Comparison of ENCODE assay signal across 10 cellular contexts in the genomic region with DNA sequence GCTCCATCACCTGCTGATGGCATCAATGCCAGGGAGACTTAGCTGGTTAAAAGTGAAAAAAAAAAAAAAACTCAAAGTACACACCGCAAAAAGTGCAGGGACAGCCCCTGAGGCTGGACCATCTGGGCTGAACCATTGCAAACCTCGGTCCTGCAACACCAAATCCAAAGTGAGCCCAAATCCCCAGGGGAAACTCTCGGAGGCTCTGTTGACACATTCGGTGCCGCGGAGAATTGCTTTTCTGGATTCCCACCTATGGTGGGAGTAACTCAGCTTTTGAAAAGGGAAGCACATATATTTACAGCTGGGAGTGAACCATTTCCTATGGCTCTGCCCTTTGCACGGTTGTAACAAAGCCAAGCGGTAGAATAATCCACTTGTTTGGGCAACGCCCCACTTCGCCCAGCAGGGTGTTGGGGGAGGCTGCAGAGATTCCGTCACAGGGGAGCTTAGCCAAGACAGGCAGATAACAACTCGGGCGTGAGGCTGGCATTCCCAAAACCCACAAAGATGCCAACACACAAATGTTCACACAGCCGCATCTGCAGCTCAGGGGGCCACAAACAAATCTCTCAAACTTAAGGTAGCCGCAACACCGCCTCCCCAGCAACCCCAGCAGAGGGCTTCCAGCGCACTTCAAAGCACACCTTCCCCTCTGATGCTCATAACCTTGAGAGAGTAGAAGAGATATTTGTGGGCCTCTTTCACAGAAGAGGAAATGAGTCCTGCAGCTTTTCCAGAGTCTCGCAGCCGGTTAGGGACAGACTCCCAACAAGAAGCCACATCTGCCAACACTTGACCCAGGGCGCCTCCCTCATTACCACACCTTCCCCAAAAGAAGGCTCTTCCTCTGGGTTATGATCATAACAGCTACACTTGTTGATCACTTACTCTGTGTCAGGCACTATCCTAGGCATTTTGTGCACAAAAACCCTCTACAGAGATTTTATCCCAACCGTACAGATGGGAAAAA. TPM values are rescaled to one million over a fixed set of nuclear protein-coding genes. Genes with fewer than 3 reads are reported as not detected.
DNase-seq lines count a peak whose midpoint lies in the region; ATAC-seq lines count a peak whose summit lies in the region.
"Had no signal": no experiment of that assay in that cellular context is flagged by ENCODE, and none has a peak within 500 bp of the region (broad histone marks: within the 10 kb centered on the region; RNA-seq: fewer than 3 reads in every experiment).

No MANE protein-coding gene starts in this region.

- H3K4me1 Mint-ChIP-seq in T-helper 17 cell (peaks cover 62% of the 10 kb centered on the region), memory B cell (peaks cover 56% of the 10 kb centered on the region)
- peaks cover 32% of the 10 kb centered on the region for H3K4me1 Mint-ChIP-seq in activated CD8-positive, alpha-beta T cell treated with anti-CD3 and anti-CD28 coated beads, Interleukin-2, amount 10 ng/mL, durations not matched to agents 7 days and 5 days (ENCODE audit: low read depth)

- H3K4me3 ChIP-seq in HAP-1: no peak overlapping the region

- H3K27me3 Mint-ChIP-seq in T-helper 17 cell: no peaks in the 10 kb centered on the region
- H3K27me3 Mint-ChIP-seq in memory B cell: no peaks in the 10 kb centered on the region
- no peaks in the 10 kb centered on the region for H3K27me3 Mint-ChIP-seq in activated CD8-positive, alpha-beta T cell treated with anti-CD3 and anti-CD28 coated beads, Interleukin-2, amount 10 ng/mL, durations not matched to agents 7 days and 5 days (ENCODE audit: low read depth)

- H3K4me3 Mint-ChIP-seq in T-helper 17 cell: peak overlapping the region; percentile 83
- H3K4me3 Mint-ChIP-seq in memory B cell: peak overlapping the region; percentile 80
- H3K4me3 Mint-ChIP-seq in activated CD8-positive, alpha-beta T cell treated with anti-CD3 and anti-CD28 coated beads, Interleukin-2, amount 10 ng/mL, durations not matched to agents 7 days and 5 days: no peak overlapping the region

- no peaks in the 10 kb centered on the region for H3K27me3 ChIP-seq in HAP-1 (ENCODE audit: low read depth)
- H3K27me3 ChIP-seq: brain microvascular endothelial cell had no signal

- in situ Hi-C loops in HAP-1 (cut with MboI; ENCODE audit: low sequenced_read_pairs): no loop called here

- no peaks in the 10 kb centered on the region for H3K9me3 Mint-ChIP-seq in memory B cell
- H3K9me3 Mint-ChIP-seq in activated CD8-positive, alpha-beta T cell treated with anti-CD3 and anti-CD28 coated beads, Interleukin-2, amount 10 ng/mL, durations not matched to agents 7 days and 5 days (ENCODE audit: insufficient read depth): no peaks in the 10 kb centered on the region

- CTCF ChIA-PET in activated CD8-positive, alpha-beta T cell treated with anti-CD3 and anti-CD28 coated beads, Interleukin-2, amount 10 ng/mL, durations not matched to agents 7 days and 5 days (lab: Charles Lee): interaction anchor here (0.7 to 3.1 kb wide), 9 partner anchors 11 to 44 kb away, joined by 3 to 28 read pairs (median 3); a partner anchor contains a TSS

- H3K9me3 ChIP-seq in HAP-1: no peaks in the 10 kb centered on the region
- H3K9me3 ChIP-seq in T-helper 17 cell (ENCODE audit: control insufficient read depth, low read length, poor library complexity, severe bottlenecking): no peaks in the 10 kb centered on the region

- DNase-seq in DMS79 treated with DMSO at 0.1 percent for 48 hours (lab: John Stamatoyannopoulos, UW) (peak; percentile 43), HAP-1 (ENCODE audit: low spot score in 2 of 2) (peak; percentile 23 to 52), T-helper 17 cell (no peak), memory B cell (ENCODE audit: low spot score in 2 of 2) (peak in 1 of 2 donors; percentile 44), cortex of kidney (lab: John Stamatoyannopoulos, UW) (no peak)
- DNase-seq in activated CD8-positive, alpha-beta T cell treated with anti-CD3 and anti-CD28 coated beads, Interleukin-2, amount 10 ng/mL, durations not matched to agents 7 days and 5 days: no peak
- DNase-seq: brain microvascular endothelial cell; stimulated activated CD4-positive, alpha-beta T cell treated with anti-CD3 and anti-CD28 coated beads, Interleukin-4, amount 100 ng/mL, for 24 hours had no signal

- H3K36me3 ChIP-seq in HAP-1 (replicated peaks): no peaks in the 10 kb centered on the region
- H3K36me3 ChIP-seq: brain microvascular endothelial cell had no signal

- H3K27ac Mint-ChIP-seq in T-helper 17 cell (peak overlapping the region; percentile 100), memory B cell (peak overlapping the region; percentile 93)
- H3K27ac Mint-ChIP-seq in activated CD8-positive, alpha-beta T cell treated with anti-CD3 and anti-CD28 coated beads, Interleukin-2, amount 10 ng/mL, durations not matched to agents 7 days and 5 days: no peak overlapping the region

- H3K36me3 Mint-ChIP-seq in T-helper 17 cell (ENCODE audit: low read depth) (no peaks in the 10 kb centered on the region), memory B cell (peaks cover 19% of the 10 kb centered on the region)
- no peaks in the 10 kb centered on the region for H3K36me3 Mint-ChIP-seq in activated CD8-positive, alpha-beta T cell treated with anti-CD3 and anti-CD28 coated beads, Interleukin-2, amount 10 ng/mL, durations not matched to agents 7 days and 5 days (ENCODE audit: low read depth)

- ATAC-seq in T-helper 17 cell: peak; percentile 43
- peak; percentile 41 for ATAC-seq in memory B cell (ENCODE audit: low read depth)
- no peak for ATAC-seq in GM19035 (IDR thresholded peaks at IDR 0.05; ENCODE audit: unreplicated experiment)
- no peak for ATAC-seq in activated CD8-positive, alpha-beta T cell treated with anti-CD3 and anti-CD28 coated beads, Interleukin-2, amount 10 ng/mL, durations not matched to agents 7 days and 5 days
- ATAC-seq in GM19452 (IDR thresholded peaks at IDR 0.05; ENCODE audit: unreplicated experiment): no peak

- POLR2A ChIA-PET in activated CD8-positive, alpha-beta T cell treated with anti-CD3 and anti-CD28 coated beads, Interleukin-2, amount 10 ng/mL, durations not matched to agents 7 days and 5 days (lab: Charles Lee): interaction anchor here (0.6 to 1.1 kb wide), 3 partner anchors 11 to 46 kb away, joined by 3 to 4 read pairs (median 3); a partner anchor contains a TSS

- H3K4me1 ChIP-seq in HAP-1: no peaks in the 10 kb centered on the region

RNA-seq across cellular contexts. Expression of a gene that starts 11.4 kb away (rescaled TPM):
- 100 to 1,000 TPM; 219 to 248 TPM for total RNA-seq in T-helper 17 cell
- 1 to 10 TPM; 6.0 to 6.1 TPM for total RNA-seq in activated CD8-positive, alpha-beta T cell treated with anti-CD3 and anti-CD28 coated beads, Interleukin-2, amount 10 ng/mL, durations not matched to agents 7 days and 5 days

Comparison
In these comparisons a context has a peak if more than half of its experiments do, and no peak if none do; other contexts are left out.
1. DNase-seq: peak in DMS79 treated with DMSO at 0.1 percent for 48 hours (single experiment) and HAP-1 (2 of 2); none in T-helper 17 cell (0 of 3), cortex of kidney (single experiment) and activated CD8-positive, alpha-beta T cell treated with anti-CD3 and anti-CD28 coated beads, Interleukin-2, amount 10 ng/mL, durations not matched to agents 7 days and 5 days (single experiment).
2. ATAC-seq: peak in T-helper 17 cell (single experiment) and memory B cell (single experiment); none in GM19035 (single experiment), activated CD8-positive, alpha-beta T cell treated with anti-CD3 and anti-CD28 coated beads, Interleukin-2, amount 10 ng/mL, durations not matched to agents 7 days and 5 days (single experiment) and GM19452 (single experiment).
3. RNA of a gene that starts 11.4 kb away (total RNA-seq): 219 to 248 TPM in T-helper 17 cell; 6.0 to 6.1 TPM in activated CD8-positive, alpha-beta T cell treated with anti-CD3 and anti-CD28 coated beads, Interleukin-2, amount 10 ng/mL, durations not matched to agents 7 days and 5 days; every median in the first group is over 10 times any median in the second.